25 cellular contexts compared by ENCODE assay signal in genomic region chr1:18341291-18342058, GRCh38.
DNase-seq lines count a peak whose midpoint lies in the region; ATAC-seq and TF ChIP-seq lines count a peak whose summit lies in the region.
"Had no signal": no experiment of that assay in that cellular context is flagged by ENCODE, and none has a peak within 500 bp of the region (broad histone marks: within the 10 kb centered on the region; RNA-seq: fewer than 3 reads in every experiment).

No MANE protein-coding gene starts in this region.

- H3K4me2 ChIP-seq in BLaER1 treated with 17β-estradiol and CSF1 and Interleukin-3, amounts not matched to agents 10 nM and 100 nM, result peak overlapping the region in 7 of 11 experiments; percentile 2 to 50 (median 15); a peak in 5 of 22 replicates
- H3K4me2 ChIP-seq: A549 had no signal

- H3K4me3 Mint-ChIP-seq in naive thymus-derived CD8-positive, alpha-beta T cell, result no peak overlapping the region
- H3K4me3 Mint-ChIP-seq: CD4-positive, CD25-positive, alpha-beta regulatory T cell; T-helper 1 cell treated with Interleukin-12 subunit alpha and Interleukin-12 subunit beta and Interleukin-4 antibody, amounts not matched to agents 30 μg/mL and 1 μg/mL, for 36 hours had no signal

- no peaks in the 10 kb centered on the region; a peak in 1 of 22 replicates for H3K27me3 ChIP-seq in BLaER1 treated with 17β-estradiol and CSF1 and Interleukin-3, amounts not matched to agents 10 nM and 100 nM
- H3K27me3 ChIP-seq: BE2C, SJSA1 had no signal

- no peak overlapping the region for H3K4me3 ChIP-seq in BLaER1 treated with 17β-estradiol and CSF1 and Interleukin-3, amounts not matched to agents 10 nM and 100 nM
- no peak overlapping the region for H3K4me3 ChIP-seq in GM12864 (ENCODE audit: low read depth, low read length)
- H3K4me3 ChIP-seq: A549, K562, MG63, SJSA1 had no signal

- H3K4me1 ChIP-seq in BLaER1 treated with 17β-estradiol and CSF1 and Interleukin-3, amounts not matched to agents 10 nM and 100 nM, result peaks cover 0 to 35% (median 23%) of the 10 kb centered on the region in 10 experiments; a peak in 16 of 20 replicates
- H3K4me1 ChIP-seq: A549, Caco-2, SJSA1 had no signal

- no peak for ATAC-seq in GM18502 (IDR thresholded peaks at IDR 0.05; ENCODE audit: poor library complexity, unreplicated experiment)
- ATAC-seq in naive thymus-derived CD8-positive, alpha-beta T cell, result no peak
- ATAC-seq: A549, HepG2, K562, Right ventricle myocardium inferior had no signal

- DNase-seq in GM12864 (ENCODE audit: low read depth) (peak; percentile 8), NCI-H446 treated with DMSO at 0.1 percent for 48 hours (lab: John Stamatoyannopoulos, UW) (peak; percentile 86), glomerular visceral epithelial cell (ENCODE audit: extremely low spot score) (peak; percentile 74), NCI-H748 treated with DMSO at 0.1 percent for 48 hours (lab: John Stamatoyannopoulos, UW) (no peak), COR-L47 (lab: John Stamatoyannopoulos, UW) (no peak)
- no peak for DNase-seq in naive thymus-derived CD8-positive, alpha-beta T cell
- DNase-seq: BE2C; Caco-2; CD4-positive, CD25-positive, alpha-beta regulatory T cell; GF-D8; GOT3; MG63; NCI-H1417; NCI-H187 treated with DMSO at 0.1 percent for 48 hours; NCI-H226; NCI-H524; OCI-M1 had no signal

- no peaks in the 10 kb centered on the region; a peak in 2 of 22 replicates for H4K20me1 ChIP-seq in BLaER1 treated with 17β-estradiol and CSF1 and Interleukin-3, amounts not matched to agents 10 nM and 100 nM

- H3K27ac ChIP-seq in BLaER1 treated with 17β-estradiol and CSF1 and Interleukin-3, amounts not matched to agents 10 nM and 100 nM, result no peak overlapping the region
- H3K27ac ChIP-seq: A549, SJSA1 had no signal

- no peak for TF ChIP-seq CTCF in GM12864 (IDR thresholded peaks at IDR 0.05; ENCODE audit: low read depth, low read length, missing control alignments)

- no peaks in the 10 kb centered on the region for H3K4me1 Mint-ChIP-seq in naive thymus-derived CD8-positive, alpha-beta T cell
- H3K4me1 Mint-ChIP-seq: CD4-positive, CD25-positive, alpha-beta regulatory T cell had no signal

- no peaks in the 10 kb centered on the region for H3K36me3 Mint-ChIP-seq in naive thymus-derived CD8-positive, alpha-beta T cell
- H3K36me3 Mint-ChIP-seq: CD4-positive, CD25-positive, alpha-beta regulatory T cell had no signal

- POLR2A ChIA-PET in naive thymus-derived CD8-positive, alpha-beta T cell (lab: Charles Lee), result no interaction called here

- H3K9ac ChIP-seq in BLaER1 treated with 17β-estradiol and CSF1 and Interleukin-3, amounts not matched to agents 10 nM and 100 nM, result no peak overlapping the region

- H3K9me3 Mint-ChIP-seq in naive thymus-derived CD8-positive, alpha-beta T cell, result peaks cover 0 to 2% (median 0%) of the 10 kb centered on the region in 9 donors
- H3K9me3 Mint-ChIP-seq: T-helper 1 cell treated with Interleukin-12 subunit alpha and Interleukin-12 subunit beta and Interleukin-4 antibody, amounts not matched to agents 30 μg/mL and 1 μg/mL, for 36 hours had no signal

- H3K27me3 Mint-ChIP-seq in naive thymus-derived CD8-positive, alpha-beta T cell, result peaks cover 0 to 33% (median 7%) of the 10 kb centered on the region in 5 donors

- no peaks in the 10 kb centered on the region for H3K9me3 ChIP-seq in BLaER1 treated with 17β-estradiol and CSF1 and Interleukin-3, amounts not matched to agents 10 nM and 100 nM (replicated peaks in 1 of 11)
- H3K9me3 ChIP-seq: A549, BE2C, Caco-2, MG63, SJSA1 had no signal

- no peaks in the 10 kb centered on the region for H3K36me3 ChIP-seq in BLaER1 treated with 17β-estradiol and CSF1 and Interleukin-3, amounts not matched to agents 10 nM and 100 nM
- H3K36me3 ChIP-seq: BE2C, MG63, SJSA1 had no signal

- no peak overlapping the region for H3K27ac Mint-ChIP-seq in naive thymus-derived CD8-positive, alpha-beta T cell
- H3K27ac Mint-ChIP-seq: CD4-positive, CD25-positive, alpha-beta regulatory T cell; T-helper 1 cell treated with Interleukin-12 subunit alpha and Interleukin-12 subunit beta and Interleukin-4 antibody, amounts not matched to agents 30 μg/mL and 1 μg/mL, for 36 hours had no signal

Comparison
In these comparisons a context has a peak if more than half of its experiments do, and no peak if none do; other contexts are left out.
1. DNase-seq: peak in GM12864 (single experiment), NCI-H446 treated with DMSO at 0.1 percent for 48 hours (single experiment) and glomerular visceral epithelial cell (single experiment); none in NCI-H748 treated with DMSO at 0.1 percent for 48 hours (single experiment), COR-L47 (single experiment) and naive thymus-derived CD8-positive, alpha-beta T cell (0 of 10).